ENCODE assay signal across 15 cellular contexts in genomic region chr10:132457328-132458070, GRCh38.
DNase-seq lines count a peak whose midpoint lies in the region; ATAC-seq, FAIRE-seq and TF ChIP-seq lines count a peak whose summit lies in the region.
"Had no signal": no experiment of that assay in that cellular context is flagged by ENCODE, and none has a peak within 500 bp of the region (broad histone marks: within the 10 kb centered on the region; RNA-seq: fewer than 3 reads in every experiment).

No MANE protein-coding gene starts in this region.

- no peak for TF ChIP-seq POLR2A in HepG2 (IDR thresholded peaks at IDR 0.05; ENCODE audit: insufficient read depth in 1 of 2, low read depth in 2 of 2, low read length in 2 of 2)

- no peak overlapping the region for H3K4me3 ChIP-seq in HL-60 (replicated peaks; ENCODE audit: insufficient read depth, low read length)
- H3K4me3 ChIP-seq in OCI-LY7 (ENCODE audit: low read depth, low read length, poor library complexity, severe bottlenecking) = no peak overlapping the region
- H3K4me3 ChIP-seq in HepG2 (replicated peaks in 1 of 3; ENCODE audit: insufficient read depth in 1 of 3, low read depth in 2 of 3, low read length in 3 of 3) = no peak overlapping the region
- H3K4me3 ChIP-seq in colonic mucosa = no peak overlapping the region
- H3K4me3 ChIP-seq: coronary artery had no signal

- H3K4me3 Mint-ChIP-seq in CD14-positive monocyte = no peak overlapping the region
- H3K4me3 Mint-ChIP-seq: activated naive CD8-positive, alpha-beta T cell treated with anti-CD3 and anti-CD28 coated beads, Interleukin-2, amount 10 ng/mL, durations not matched to agents 7 days and 5 days; stimulated activated naive B cell treated with anti-CD40 and anti-IgM and Interleukin-4, amounts not matched to agents 10 μg/mL and 1 μg/mL and 100 μg/mL, for 72 hours had no signal

- intact Hi-C loops in CD14-positive monocyte (cut with micrococcal nuclease) (loop anchor here (1.0 to 5.0 kb wide), 2 partner anchors 125 to 181 kb away; no protein-coding TSS in a partner anchor), OCI-LY7 (cut with micrococcal nuclease; ENCODE audit: unreplicated experiment) (loop anchor here (1.0 to 10.0 kb wide), 4 partner anchors 80 to 233 kb away; partner anchors contain the start of gene INPP5A), HepG2 (cut with micrococcal nuclease; ENCODE audit: unreplicated experiment) (loop anchor here (1.0 to 5.0 kb wide), 3 partner anchors 60 to 181 kb away; no protein-coding TSS in a partner anchor), colonic mucosa (cut with DNase I) (loop anchor here (1.0 kb wide), 1 partner anchor 180 kb away; no protein-coding TSS in a partner anchor)

- WGBS in HepG2 (ENCODE audit: low lambda C conversion rate) = 40% methylated on average over 5 of the region's 24 CpGs

- no peak overlapping the region for H2AFZ ChIP-seq in OCI-LY7 (ENCODE audit: low read length)
- H2AFZ ChIP-seq in HepG2 (ENCODE audit: low read length) = no peak overlapping the region

- no peak for TF ChIP-seq RAD21 in HepG2 (CRISPR knock-in tag; IDR thresholded peaks at IDR 0.05)

- H3K36me3 Mint-ChIP-seq in CD14-positive monocyte = no peaks in the 10 kb centered on the region
- H3K36me3 Mint-ChIP-seq: activated naive CD8-positive, alpha-beta T cell treated with anti-CD3 and anti-CD28 coated beads, Interleukin-2, amount 10 ng/mL, durations not matched to agents 7 days and 5 days; stimulated activated naive B cell treated with anti-CD40 and anti-IgM and Interleukin-4, amounts not matched to agents 10 μg/mL and 1 μg/mL and 100 μg/mL, for 72 hours had no signal

- TF ChIP-seq CTCF in CD14-positive monocyte (IDR thresholded peaks at IDR 0.05) (no peak), HL-60 (IDR thresholded peaks at IDR 0.05; ENCODE audit: insufficient read depth, low read length) (peak; percentile 27), OCI-LY7 (conservative IDR thresholded peaks at IDR 0.05; ENCODE audit: low read length) (peak; percentile 50; the same call in 1 of the 2 replicates), HepG2 (CRISPR knock-in tag; IDR thresholded peaks at IDR 0.05) (no peak), colonic mucosa (IDR thresholded peaks at IDR 0.05) (no peak)

- no peaks in the 10 kb centered on the region for H3K9me3 Mint-ChIP-seq in CD14-positive monocyte
- H3K9me3 Mint-ChIP-seq: activated naive CD8-positive, alpha-beta T cell treated with anti-CD3 and anti-CD28 coated beads, Interleukin-2, amount 10 ng/mL, durations not matched to agents 7 days and 5 days; stimulated activated naive B cell treated with anti-CD40 and anti-IgM and Interleukin-4, amounts not matched to agents 10 μg/mL and 1 μg/mL and 100 μg/mL, for 72 hours had no signal

- TF ChIP-seq EP300 in HepG2 (IDR thresholded peaks at IDR 0.05; ENCODE audit: low read depth in 2 of 2, low read length in 2 of 2) (no peak), HepG2 (CRISPR knock-in tag; IDR thresholded peaks at IDR 0.05; ENCODE audit: borderline replicate concordance) (no peak)

- H3K4me2 ChIP-seq in OCI-LY7 (ENCODE audit: low read length) (no peak overlapping the region), HepG2 (ENCODE audit: low read depth, low read length) (no peak overlapping the region)

- FAIRE-seq in HepG2 (lab: Jason Lieb, UNC) = no peak

- H3K9me2 ChIP-seq in OCI-LY7 (ENCODE audit: insufficient read depth, low read length) = no peaks in the 10 kb centered on the region

- H4K20me1 ChIP-seq in OCI-LY7 (ENCODE audit: insufficient read depth, low read length) = no peaks in the 10 kb centered on the region
- H4K20me1 ChIP-seq in HepG2 (ENCODE audit: insufficient read depth, low read length) = no peaks in the 10 kb centered on the region

- CTCF ChIA-PET in OCI-LY7 (lab: Charles Lee; ENCODE audit: unreplicated experiment) = no interaction called here
- CTCF ChIA-PET in HepG2 (lab: Yijun Ruan, JAX; ENCODE audit: low intra/inter-chr PET ratio, low total read pairs) = interaction anchor here (0.6 to 3.9 kb wide), 4 partner anchors 59 to 180 kb away, joined by 3 to 54 read pairs (median 7); no protein-coding TSS in a partner anchor

- H3K27ac ChIP-seq in HL-60 (replicated peaks) (no peak overlapping the region), OCI-LY7 (ENCODE audit: low read depth, low read length, poor library complexity, severe bottlenecking) (no peak overlapping the region), HepG2 (ENCODE audit: extremely low read length, insufficient read depth, low read length) (no peak overlapping the region), colonic mucosa (no peak overlapping the region)
- H3K27ac ChIP-seq: coronary artery, neutrophil had no signal

- DNase-seq in CD14-positive monocyte (ENCODE audit: low spot score) (peak; percentile 40), HL-60 (ENCODE audit: low read depth in 1 of 2, low spot score in 1 of 2) (peak; percentile 53 to 57), OCI-LY7 (ENCODE audit: low spot score) (peak; percentile 54), HepG2 (ENCODE audit: low spot score) (no peak), DMS153 treated with DMSO at 0.1 percent for 48 hours (lab: John Stamatoyannopoulos, UW; ENCODE audit: unreplicated experiment) (no peak), colonic mucosa (no peak)
- DNase-seq in stimulated activated CD4-positive, alpha-beta T cell treated with anti-CD3 and anti-CD28 coated beads, Interleukin-1b, Interleukin-23, amount 100 ng/mL, for 48 hours = no peak
- no peak for DNase-seq in stimulated activated CD8-positive, alpha-beta memory T cell treated with anti-CD3 and anti-CD28 coated beads, Interleukin-4, amount 100 ng/mL, for 48 hours
- DNase-seq: activated CD8-positive, alpha-beta memory T cell treated with anti-CD3 and anti-CD28 coated beads for 24 hours; activated naive CD8-positive, alpha-beta T cell treated with anti-CD3 and anti-CD28 coated beads, Interleukin-2, amount 10 ng/mL, durations not matched to agents 7 days and 5 days; Calu3; NCI-H2029; stimulated activated naive B cell treated with anti-CD40 and anti-IgM and Interleukin-4, amounts not matched to agents 10 μg/mL and 1 μg/mL and 100 μg/mL, for 72 hours had no signal

- H3K9ac ChIP-seq in HepG2 (ENCODE audit: insufficient read depth, low read depth, low read length) (no peak overlapping the region), colonic mucosa (ENCODE audit: low read depth in 2 of 2, low read length in 2 of 2) (peak overlapping the region in 1 of 2 donors; percentile 74)

- POLR2A ChIA-PET in OCI-LY7 (lab: Charles Lee) (no interaction called here), HepG2 (lab: Yijun Ruan, JAX) (no interaction called here)

- no peak overlapping the region for H3K27ac Mint-ChIP-seq in CD14-positive monocyte
- H3K27ac Mint-ChIP-seq: activated naive CD8-positive, alpha-beta T cell treated with anti-CD3 and anti-CD28 coated beads, Interleukin-2, amount 10 ng/mL, durations not matched to agents 7 days and 5 days; stimulated activated naive B cell treated with anti-CD40 and anti-IgM and Interleukin-4, amounts not matched to agents 10 μg/mL and 1 μg/mL and 100 μg/mL, for 72 hours had no signal

- in situ Hi-C loops in HepG2 (cut with HindIII; ENCODE audit: extremely low pct_ligation_motif_present, low pct_unique_long_range_greater_than_20kb) = loop anchor here (5.0 kb wide), 2 partner anchors 80 to 120 kb away; partner anchors contain the start of gene INPP5A

- no peak for ATAC-seq in HepG2

- H3K27me3 Mint-ChIP-seq in CD14-positive monocyte (ENCODE audit: low read depth in 3 of 3) = peaks cover 5 to 15% (median 8%) of the 10 kb centered on the region in 3 donors
- H3K27me3 Mint-ChIP-seq: activated naive CD8-positive, alpha-beta T cell treated with anti-CD3 and anti-CD28 coated beads, Interleukin-2, amount 10 ng/mL, durations not matched to agents 7 days and 5 days had no signal

- H3K4me1 ChIP-seq in OCI-LY7 (ENCODE audit: insufficient read depth, low read length, poor library complexity, severe bottlenecking) (peaks cover 10% of the 10 kb centered on the region), HepG2 (ENCODE audit: insufficient read depth, low read length) (peaks cover 76% of the 10 kb centered on the region), colonic mucosa (peaks cover 32% of the 10 kb centered on the region)

- no peaks in the 10 kb centered on the region for H3K27me3 ChIP-seq in HL-60 (ENCODE audit: insufficient read depth, poor library complexity, severe bottlenecking)
- H3K27me3 ChIP-seq in HepG2 (ENCODE audit: control insufficient read depth in 1 of 2, insufficient read depth in 2 of 2, low read length in 2 of 2) = peaks cover 10 to 22% of the 10 kb centered on the region in 2 experiments; a peak in 4 of 5 replicates
- no peaks in the 10 kb centered on the region for H3K27me3 ChIP-seq in colonic mucosa
- H3K27me3 ChIP-seq: neutrophil had no signal

- H3K79me2 ChIP-seq in OCI-LY7 (ENCODE audit: insufficient read depth, low read depth, low read length) = no peaks in the 10 kb centered on the region
- no peaks in the 10 kb centered on the region for H3K79me2 ChIP-seq in HepG2 (ENCODE audit: insufficient read depth, low read length)

- peaks cover 12% of the 10 kb centered on the region for H3K4me1 Mint-ChIP-seq in CD14-positive monocyte
- H3K4me1 Mint-ChIP-seq: activated naive CD8-positive, alpha-beta T cell treated with anti-CD3 and anti-CD28 coated beads, Interleukin-2, amount 10 ng/mL, durations not matched to agents 7 days and 5 days had no signal

- no peaks in the 10 kb centered on the region for H3K9me3 ChIP-seq in OCI-LY7 (ENCODE audit: low read length)
- H3K9me3 ChIP-seq in HepG2 (ENCODE audit: low read length) = no peaks in the 10 kb centered on the region
- H3K9me3 ChIP-seq in colonic mucosa = no peaks in the 10 kb centered on the region
- H3K9me3 ChIP-seq: neutrophil had no signal

- H3K36me3 ChIP-seq in OCI-LY7 (ENCODE audit: insufficient read depth, low read length) (no peaks in the 10 kb centered on the region), HepG2 (replicated peaks in 1 of 2; ENCODE audit: control insufficient read depth in 1 of 2, insufficient read depth in 2 of 2, low read length in 2 of 2) (no peaks in the 10 kb centered on the region), colonic mucosa (no peaks in the 10 kb centered on the region)
- H3K36me3 ChIP-seq: neutrophil had no signal

- BruUV-seq in OCI-LY7 (replicated peaks; lab: Mats Ljungman, UMichigan) (no TSS peak), HepG2 (replicated peaks; lab: Mats Ljungman, UMichigan) (no TSS peak)

TF ChIP-seq in HepG2, 621 proteins besides CTCF, POLR2A, EP300 and RAD21 (continues in another document):
- TF ChIP-seq HDAC2 (CRISPR knock-in tag; IDR thresholded peaks at IDR 0.05) (no peak), HNRNPL (IDR thresholded peaks at IDR 0.05; ENCODE audit: low read depth, low read length) (peak; percentile 54; the same call in 1 of the 2 replicates)

Comparison
In these comparisons a context has a peak if more than half of its experiments do, and no peak if none do; other contexts are left out.
1. DNase-seq: peak in CD14-positive monocyte (single experiment), HL-60 (2 of 2) and OCI-LY7 (single experiment); none in HepG2 (single experiment), stimulated activated CD4-positive, alpha-beta T cell treated with anti-CD3 and anti-CD28 coated beads, Interleukin-1b, Interleukin-23, amount 100 ng/mL, for 48 hours (single experiment), DMS153 treated with DMSO at 0.1 percent for 48 hours (single experiment), colonic mucosa (single experiment) and stimulated activated CD8-positive, alpha-beta memory T cell treated with anti-CD3 and anti-CD28 coated beads, Interleukin-4, amount 100 ng/mL, for 48 hours (single experiment).
2. CTCF ChIP-seq: peak in HL-60 (single experiment) and OCI-LY7 (single experiment); none in CD14-positive monocyte (single experiment), HepG2 (single experiment) and colonic mucosa (single experiment).